ENCODE assay signal across 7 cellular contexts in genomic region chr17:47694018-47694817, GRCh38. TPM values are rescaled to one million over a fixed set of nuclear protein-coding genes. Genes with fewer than 3 reads are reported as not detected.
DNase-seq lines count a peak whose midpoint lies in the region; ATAC-seq and TF ChIP-seq lines count a peak whose summit lies in the region.

TSS of gene TBKBP1 (plus strand) at chr17:47694161. CDS start at chr17:47696113, 1,952 bp downstream.

- intact Hi-C loops in tibial artery (cut with DNase I; ENCODE audit: low total_unique reads), result loop anchor here (10.0 kb wide), 1 partner anchor 411 kb away; the partner anchor contains the start of genes CBX1 and SNX11

- peak within 1 kb of the TSS; percentile 83 to 96 for H3K4me3 ChIP-seq in tibial artery

- peak within 1 kb of the TSS; percentile 27 for H3K27ac ChIP-seq in epithelial cell of prostate
- H3K27ac ChIP-seq in tibial artery, result peak within 1 kb of the TSS; percentile 82 to 87

- H3K4me1 ChIP-seq in tibial artery, result peaks cover 0 to 35% (median 14%) of the 10 kb centered on the region in 4 donors

- peak; percentile 67 for DNase-seq in GM10266 (ENCODE audit: extremely low spot score)
- DNase-seq in NCI-H524 treated with DMSO at 0.1 percent for 48 hours (lab: John Stamatoyannopoulos, UW), result peak; percentile 12
- DNase-seq in activated CD8-positive, alpha-beta memory T cell treated with anti-CD3 and anti-CD28 coated beads, Interleukin-2, amount 50 U/mL, for 48 hours, result peak; percentile 82
- DNase-seq in epithelial cell of prostate (ENCODE audit: low read depth, low spot score), result no peak
- DNase-seq in myocyte (ENCODE audit: low read depth), result peak; percentile 65
- DNase-seq in tibial artery, result peak; percentile 40 to 76

- TF ChIP-seq CTCF in GM10266 (IDR thresholded peaks at IDR 0.05; ENCODE audit: control insufficient read depth, insufficient read depth, low read depth, missing control alignments) (no peak), tibial artery (IDR thresholded peaks at IDR 0.05) (no peak)

- H3K27me3 ChIP-seq in tibial artery, result no peaks in the 10 kb centered on the region

- peaks cover 2 to 3% (median 3%) of the 10 kb centered on the region in 3 donors for H3K36me3 ChIP-seq in tibial artery

- H3K9me3 ChIP-seq in tibial artery, result no peaks in the 10 kb centered on the region

- ATAC-seq in GM21360 (IDR thresholded peaks at IDR 0.05; ENCODE audit: unreplicated experiment), result no peak

RNA-seq across cellular contexts. Expression of gene TBKBP1, which starts in this region (rescaled TPM):
- 13.7 and 18.0 TPM in 2 replicates for total RNA-seq in myocyte
- polyA plus RNA-seq in myocyte (2012), result 14.2 TPM
